Comparison of ENCODE assay signal across 29 cellular contexts in genomic region chr2:235727891-235728380, GRCh38.
"Had no signal": no experiment of that assay in that cellular context is flagged by ENCODE, and none has a peak within 500 bp of the region (broad histone marks: within the 10 kb centered on the region; RNA-seq: fewer than 3 reads in every experiment).

No MANE protein-coding gene starts in this region.

- H3K9me3 Mint-ChIP-seq: activated naive CD4-positive, alpha-beta T cell treated with anti-CD3 and anti-CD28 coated beads, Interleukin-2, amount 50 U/mL, for 72 hours; activated naive CD8-positive, alpha-beta T cell treated with anti-CD3 and anti-CD28 coated beads, Interleukin-2, amount 50 U/mL, for 24 hours; activated T-cell treated with anti-CD3 and anti-CD28 coated beads, Interleukin-2, amount 50 U/mL, for 24 hours; activated T-helper 1 cell treated with anti-CD3 and anti-CD28 coated beads, Interleukin-12 subunit alpha, Interleukin-12 subunit beta, Interleukin-2, Interleukin-4 antibody, amounts not matched to agents 30 ng/mL and 10 ng/mL and 1 ng/mL, durations not matched to agents 14 hours and 24 hours and 36 hours; brain; WTC11 had no signal

- FAIRE-seq: astrocyte, RCC 7860 had no signal

- H3K4me3 ChIP-seq: MG63 had no signal

- H3K9ac ChIP-seq: KMS-11 had no signal

- H3K4me3 Mint-ChIP-seq: activated CD8-positive, alpha-beta memory T cell treated with anti-CD3 and anti-CD28 coated beads, Interleukin-2, amount 10 ng/mL, durations not matched to agents 7 days and 5 days; activated naive CD8-positive, alpha-beta T cell treated with anti-CD3 and anti-CD28 coated beads, Interleukin-2, amount 50 U/mL, for 24 hours; activated T-cell treated with anti-CD3 and anti-CD28 coated beads, Interleukin-2, amount 50 U/mL, for 24 hours; activated T-helper 1 cell treated with anti-CD3 and anti-CD28 coated beads, Interleukin-12 subunit alpha, Interleukin-12 subunit beta, Interleukin-2, Interleukin-4 antibody, amounts not matched to agents 30 ng/mL and 10 ng/mL and 1 ng/mL, durations not matched to agents 14 hours and 24 hours and 36 hours; brain; T-helper 17 cell; WTC11 had no signal

- H3K4me1 Mint-ChIP-seq: activated CD8-positive, alpha-beta memory T cell treated with anti-CD3 and anti-CD28 coated beads, Interleukin-2, amount 10 ng/mL, durations not matched to agents 7 days and 5 days; activated naive CD8-positive, alpha-beta T cell treated with anti-CD3 and anti-CD28 coated beads, Interleukin-2, amount 50 U/mL, for 24 hours had no signal

- H3K36me3 Mint-ChIP-seq: activated CD8-positive, alpha-beta memory T cell treated with anti-CD3 and anti-CD28 coated beads, Interleukin-2, amount 10 ng/mL, durations not matched to agents 7 days and 5 days; activated naive CD4-positive, alpha-beta T cell treated with anti-CD3 and anti-CD28 coated beads, Interleukin-2, amount 50 U/mL, for 72 hours had no signal

- H3K36me3 ChIP-seq: MG63 had no signal

- ATAC-seq: activated CD8-positive, alpha-beta memory T cell treated with anti-CD3 and anti-CD28 coated beads, Interleukin-2, amount 10 ng/mL, durations not matched to agents 7 days and 5 days; activated naive CD4-positive, alpha-beta T cell treated with anti-CD3 and anti-CD28 coated beads, Interleukin-2, amount 50 U/mL, for 72 hours; activated naive CD8-positive, alpha-beta T cell treated with anti-CD3 and anti-CD28 coated beads, Interleukin-2, amount 50 U/mL, for 24 hours; T-helper 17 cell; WTC11 had no signal

- H3K4me2 ChIP-seq: KMS-11 had no signal

- H3K9me3 ChIP-seq: MG63 had no signal

- H3K27me3 Mint-ChIP-seq: activated CD8-positive, alpha-beta memory T cell treated with anti-CD3 and anti-CD28 coated beads, Interleukin-2, amount 10 ng/mL, durations not matched to agents 7 days and 5 days had no signal

- DNase-seq: activated CD4-positive, alpha-beta T cell treated with anti-CD3 and anti-CD28 coated beads for 48 hours; activated CD4-positive, alpha-beta T cell treated with anti-CD3 and anti-CD28 coated beads, Interleukin-2, amount 50 U/mL, for 4 hours; activated CD4-positive, CD25-positive, alpha-beta regulatory T cell treated with anti-CD3 and anti-CD28 coated beads, Interleukin-2, amount 50 U/mL, for 72 hours; activated CD8-positive, alpha-beta memory T cell treated with anti-CD3 and anti-CD28 coated beads, Interleukin-2, amount 10 ng/mL, durations not matched to agents 7 days and 5 days; activated effector memory CD4-positive, alpha-beta T cell treated with Interleukin-2 at 50 U/mL for 16 hours; activated naive CD4-positive, alpha-beta T cell; activated naive CD8-positive, alpha-beta T cell treated with anti-CD3 and anti-CD28 coated beads, Interleukin-2, amount 50 U/mL, for 24 hours; activated T-cell treated with anti-CD3 and anti-CD28 coated beads, Interleukin-2, amount 50 U/mL, for 24 hours; amniotic stem cell; MG63; MV-4-11; NCI-H1092 treated with DMSO at 0.1 percent for 48 hours; NCI-H1417 treated with DMSO at 0.1 percent for 48 hours; NCI-H1694; NCI-H2029; NCI-H2107; NCI-H510A treated with DMSO at 0.1 percent for 48 hours; NCI-H69; NK-92 treated with Interleukin-12 subunit alpha and Interleukin-12 subunit beta, amount 100 ng/mL, for 24 hours; SHP77 treated with DMSO at 0.1 percent for 48 hours; T-helper 17 cell; T-helper 9 cell had no signal

- H3K27ac ChIP-seq: KMS-11 had no signal

- H3K27me3 ChIP-seq: MG63 had no signal

- H3K27ac Mint-ChIP-seq: activated CD8-positive, alpha-beta memory T cell treated with anti-CD3 and anti-CD28 coated beads, Interleukin-2, amount 10 ng/mL, durations not matched to agents 7 days and 5 days; activated naive CD4-positive, alpha-beta T cell treated with anti-CD3 and anti-CD28 coated beads, Interleukin-2, amount 50 U/mL, for 72 hours; activated naive CD8-positive, alpha-beta T cell treated with anti-CD3 and anti-CD28 coated beads, Interleukin-2, amount 50 U/mL, for 24 hours; activated T-cell treated with anti-CD3 and anti-CD28 coated beads, Interleukin-2, amount 50 U/mL, for 24 hours; activated T-helper 1 cell treated with anti-CD3 and anti-CD28 coated beads, Interleukin-12 subunit alpha, Interleukin-12 subunit beta, Interleukin-2, Interleukin-4 antibody, amounts not matched to agents 30 ng/mL and 10 ng/mL and 1 ng/mL, durations not matched to agents 14 hours and 24 hours and 36 hours; T-helper 17 cell; WTC11 had no signal
